20 cellular contexts compared by ENCODE assay signal in the genomic region with DNA sequence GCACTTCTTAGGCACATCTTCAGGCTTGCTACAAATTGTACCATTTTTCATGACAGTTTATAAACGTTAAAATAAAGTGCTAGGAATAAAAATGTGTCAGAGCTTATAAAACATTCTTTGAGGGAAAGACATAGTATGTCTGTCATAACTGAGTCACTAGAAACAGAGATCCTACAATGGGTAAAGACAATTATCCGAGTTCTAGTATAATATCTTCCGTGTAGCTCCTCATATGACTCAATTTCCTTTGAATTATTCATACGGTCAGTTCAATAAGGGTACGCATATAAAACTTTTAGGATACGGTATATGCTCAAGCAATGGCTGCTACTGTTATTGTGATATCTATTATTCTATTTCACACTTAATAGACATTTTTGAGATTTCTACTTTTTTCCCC.
"Had no signal": no experiment of that assay in that cellular context is flagged by ENCODE, and none has a peak within 500 bp of the region (broad histone marks: within the 10 kb centered on the region; RNA-seq: fewer than 3 reads in every experiment).

No MANE protein-coding gene starts in this region.

- ATAC-seq: effector memory CD8-positive, alpha-beta T cell; gastrocnemius medialis; left lobe of liver; naive thymus-derived CD4-positive, alpha-beta T cell; psoas muscle; right lobe of liver; stimulated activated memory B cell treated with anti-CD40 and anti-IgM and Interleukin-4, amounts not matched to agents 10 μg/mL and 1 μg/mL and 100 μg/mL, for 72 hours; upper lobe of right lung had no signal

- H3K27ac Mint-ChIP-seq: dendritic cell treated with granulocyte-macrophage colony-stimulating factor and Interleukin-4, amounts not matched to agents 40 ng/mL and 50 ng/mL, for 4 days; effector memory CD8-positive, alpha-beta T cell; naive thymus-derived CD4-positive, alpha-beta T cell; nephron progenitor cell; stimulated activated memory B cell treated with anti-CD40 and anti-IgM and Interleukin-4, amounts not matched to agents 10 μg/mL and 1 μg/mL and 100 μg/mL, for 72 hours; stimulated activated naive CD8-positive, alpha-beta T cell treated with anti-CD3 and anti-CD28 coated beads, Interleukin-15, Interleukin-2, amounts not matched to agents 100 ng/mL and 50 ng/mL, for 24 hours had no signal

- H3K9me3 Mint-ChIP-seq: dendritic cell treated with granulocyte-macrophage colony-stimulating factor and Interleukin-4, amounts not matched to agents 40 ng/mL and 50 ng/mL, for 4 days had no signal

- H3K36me3 Mint-ChIP-seq: naive thymus-derived CD4-positive, alpha-beta T cell; stimulated activated memory B cell treated with anti-CD40 and anti-IgM and Interleukin-4, amounts not matched to agents 10 μg/mL and 1 μg/mL and 100 μg/mL, for 72 hours had no signal

- DNase-seq: effector memory CD8-positive, alpha-beta T cell; gastrocnemius medialis; glutamatergic neuron; islet precursor cell; mammary epithelial cell; naive thymus-derived CD4-positive, alpha-beta T cell; nephron progenitor cell; psoas muscle; retina; right lobe of liver; stimulated activated CD4-positive, alpha-beta T cell treated with anti-CD3 and anti-CD28 coated beads, Interleukin-4, amount 100 ng/mL, for 24 hours; testis; upper lobe of right lung had no signal

- H3K27ac ChIP-seq: gastrocnemius medialis, parathyroid adenoma, psoas muscle, right lobe of liver, testis, tibial nerve, upper lobe of right lung, vagina had no signal

- H3K27me3 Mint-ChIP-seq: dendritic cell treated with granulocyte-macrophage colony-stimulating factor and Interleukin-4, amounts not matched to agents 40 ng/mL and 50 ng/mL, for 4 days; effector memory CD8-positive, alpha-beta T cell; naive thymus-derived CD4-positive, alpha-beta T cell; stimulated activated memory B cell treated with anti-CD40 and anti-IgM and Interleukin-4, amounts not matched to agents 10 μg/mL and 1 μg/mL and 100 μg/mL, for 72 hours; stimulated activated naive CD8-positive, alpha-beta T cell treated with anti-CD3 and anti-CD28 coated beads, Interleukin-15, Interleukin-2, amounts not matched to agents 100 ng/mL and 50 ng/mL, for 24 hours had no signal

- H3K4me3 Mint-ChIP-seq: dendritic cell treated with granulocyte-macrophage colony-stimulating factor and Interleukin-4, amounts not matched to agents 40 ng/mL and 50 ng/mL, for 4 days; effector memory CD8-positive, alpha-beta T cell; naive thymus-derived CD4-positive, alpha-beta T cell; nephron progenitor cell; stimulated activated memory B cell treated with anti-CD40 and anti-IgM and Interleukin-4, amounts not matched to agents 10 μg/mL and 1 μg/mL and 100 μg/mL, for 72 hours; stimulated activated naive CD8-positive, alpha-beta T cell treated with anti-CD3 and anti-CD28 coated beads, Interleukin-15, Interleukin-2, amounts not matched to agents 100 ng/mL and 50 ng/mL, for 24 hours had no signal

- H3K4me1 Mint-ChIP-seq: naive thymus-derived CD4-positive, alpha-beta T cell; nephron progenitor cell; stimulated activated memory B cell treated with anti-CD40 and anti-IgM and Interleukin-4, amounts not matched to agents 10 μg/mL and 1 μg/mL and 100 μg/mL, for 72 hours had no signal
